Comparison of ENCODE assay signal across 1 cellular context in the genomic region with DNA sequence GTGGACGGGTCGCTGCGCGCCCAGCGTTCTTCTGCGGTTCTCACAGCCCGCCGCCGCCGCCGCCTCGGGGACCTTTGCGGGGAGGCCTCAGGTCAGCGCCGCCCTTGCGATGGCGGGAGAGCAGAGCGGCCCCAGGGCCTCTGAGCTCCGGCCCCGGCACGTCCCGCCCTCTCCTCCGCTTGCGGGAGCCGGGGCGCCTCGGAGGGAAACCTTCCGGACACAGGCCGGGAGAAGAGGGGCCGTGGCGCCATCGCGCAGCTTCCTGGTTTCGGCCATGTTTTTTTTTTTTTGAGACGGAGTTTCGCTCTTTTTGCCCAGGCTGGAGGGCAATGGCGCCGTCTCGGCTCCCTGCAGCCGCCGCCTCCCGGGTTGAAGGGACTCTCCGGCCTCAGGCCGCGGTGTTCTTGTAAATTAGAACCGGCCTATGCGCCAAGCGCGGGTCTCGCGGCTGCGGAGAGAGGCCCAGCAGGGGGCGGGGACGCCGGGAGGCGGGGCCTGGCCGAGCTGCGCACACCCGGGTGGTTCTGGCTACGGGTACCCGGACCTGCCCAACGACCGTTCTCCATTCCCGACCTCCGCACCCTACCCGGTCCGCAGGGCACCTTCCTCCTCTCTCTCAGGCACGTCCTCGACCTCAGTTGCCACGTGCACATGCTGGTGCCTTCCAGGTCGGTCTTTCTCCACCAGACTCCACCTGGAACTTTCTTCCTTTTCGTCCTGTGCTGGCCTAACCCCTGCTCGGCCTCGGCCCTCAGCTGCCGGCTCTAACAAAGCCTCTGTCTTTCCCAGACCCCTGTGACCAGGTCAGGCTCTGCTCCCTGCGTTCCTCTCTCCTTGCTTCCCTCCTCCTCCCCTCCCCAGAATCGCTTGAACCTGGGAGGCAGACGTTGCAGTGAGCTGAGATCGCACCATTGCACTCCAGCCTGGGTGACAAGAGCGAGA.
TF ChIP-seq lines count a peak whose summit lies in the region.

No MANE protein-coding gene starts in this region.

TF ChIP-seq in K562, 482 proteins besides CTCF, POLR2A, EP300 and RAD21 (continued from another document and continues in another):
- TF ChIP-seq, protein P1, sequence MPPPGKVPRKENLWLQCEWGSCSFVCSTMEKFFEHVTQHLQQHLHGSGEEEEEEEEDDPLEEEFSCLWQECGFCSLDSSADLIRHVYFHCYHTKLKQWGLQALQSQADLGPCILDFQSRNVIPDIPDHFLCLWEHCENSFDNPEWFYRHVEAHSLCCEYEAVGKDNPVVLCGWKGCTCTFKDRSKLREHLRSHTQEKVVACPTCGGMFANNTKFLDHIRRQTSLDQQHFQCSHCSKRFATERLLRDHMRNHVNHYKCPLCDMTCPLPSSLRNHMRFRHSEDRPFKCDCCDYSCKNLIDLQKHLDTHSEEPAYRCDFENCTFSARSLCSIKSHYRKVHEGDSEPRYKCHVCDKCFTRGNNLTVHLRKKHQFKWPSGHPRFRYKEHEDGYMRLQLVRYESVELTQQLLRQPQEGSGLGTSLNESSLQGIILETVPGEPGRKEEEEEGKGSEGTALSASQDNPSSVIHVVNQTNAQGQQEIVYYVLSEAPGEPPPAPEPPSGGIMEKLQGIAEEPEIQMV (tag; conservative IDR thresholded peaks at IDR 0.05; ENCODE audit: low read depth), result no peak
- TF ChIP-seq, protein P2, sequence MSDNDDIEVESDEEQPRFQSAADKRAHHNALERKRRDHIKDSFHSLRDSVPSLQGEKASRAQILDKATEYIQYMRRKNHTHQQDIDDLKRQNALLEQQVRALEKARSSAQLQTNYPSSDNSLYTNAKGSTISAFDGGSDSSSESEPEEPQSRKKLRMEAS (CRISPR knock-in tag; IDR thresholded peaks at IDR 0.05), result peak; percentile 74
- no peak for TF ChIP-seq MYNN (IDR thresholded peaks at IDR 0.05)
- no peak for TF ChIP-seq MYNN (CRISPR knock-in tag; IDR thresholded peaks at IDR 0.05)
- TF ChIP-seq, protein P3, sequence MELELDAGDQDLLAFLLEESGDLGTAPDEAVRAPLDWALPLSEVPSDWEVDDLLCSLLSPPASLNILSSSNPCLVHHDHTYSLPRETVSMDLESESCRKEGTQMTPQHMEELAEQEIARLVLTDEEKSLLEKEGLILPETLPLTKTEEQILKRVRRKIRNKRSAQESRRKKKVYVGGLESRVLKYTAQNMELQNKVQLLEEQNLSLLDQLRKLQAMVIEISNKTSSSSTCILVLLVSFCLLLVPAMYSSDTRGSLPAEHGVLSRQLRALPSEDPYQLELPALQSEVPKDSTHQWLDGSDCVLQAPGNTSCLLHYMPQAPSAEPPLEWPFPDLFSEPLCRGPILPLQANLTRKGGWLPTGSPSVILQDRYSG (tag; conservative IDR thresholded peaks at IDR 0.05; ENCODE audit: low read depth), result 0 out of 2 replicates have a peak, but pooled peaks have one; percentile 7
- TF ChIP-seq, protein P4, sequence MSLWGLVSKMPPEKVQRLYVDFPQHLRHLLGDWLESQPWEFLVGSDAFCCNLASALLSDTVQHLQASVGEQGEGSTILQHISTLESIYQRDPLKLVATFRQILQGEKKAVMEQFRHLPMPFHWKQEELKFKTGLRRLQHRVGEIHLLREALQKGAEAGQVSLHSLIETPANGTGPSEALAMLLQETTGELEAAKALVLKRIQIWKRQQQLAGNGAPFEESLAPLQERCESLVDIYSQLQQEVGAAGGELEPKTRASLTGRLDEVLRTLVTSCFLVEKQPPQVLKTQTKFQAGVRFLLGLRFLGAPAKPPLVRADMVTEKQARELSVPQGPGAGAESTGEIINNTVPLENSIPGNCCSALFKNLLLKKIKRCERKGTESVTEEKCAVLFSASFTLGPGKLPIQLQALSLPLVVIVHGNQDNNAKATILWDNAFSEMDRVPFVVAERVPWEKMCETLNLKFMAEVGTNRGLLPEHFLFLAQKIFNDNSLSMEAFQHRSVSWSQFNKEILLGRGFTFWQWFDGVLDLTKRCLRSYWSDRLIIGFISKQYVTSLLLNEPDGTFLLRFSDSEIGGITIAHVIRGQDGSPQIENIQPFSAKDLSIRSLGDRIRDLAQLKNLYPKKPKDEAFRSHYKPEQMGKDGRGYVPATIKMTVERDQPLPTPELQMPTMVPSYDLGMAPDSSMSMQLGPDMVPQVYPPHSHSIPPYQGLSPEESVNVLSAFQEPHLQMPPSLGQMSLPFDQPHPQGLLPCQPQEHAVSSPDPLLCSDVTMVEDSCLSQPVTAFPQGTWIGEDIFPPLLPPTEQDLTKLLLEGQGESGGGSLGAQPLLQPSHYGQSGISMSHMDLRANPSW (CRISPR knock-in tag; IDR thresholded peaks at IDR 0.05), result no peak
- TF ChIP-seq FOXJ2 (tag; IDR thresholded peaks at IDR 0.05), result no peak
- TF ChIP-seq EWSR1 (IDR thresholded peaks at IDR 0.05; ENCODE audit: borderline replicate concordance, low read depth, partially characterized antibody), result no peak
- no peak for TF ChIP-seq PRPF4 (IDR thresholded peaks at IDR 0.05; ENCODE audit: insufficient read depth, low read depth, low read length, poor library complexity, severe bottlenecking)
- peak; percentile 12; the same call in 1 of the 2 replicates for TF ChIP-seq ELF2 (CRISPR knock-in tag; IDR thresholded peaks at IDR 0.05)
- TF ChIP-seq NFE2 (IDR thresholded peaks at IDR 0.05; ENCODE audit: low read depth), result no peak
- no peak for TF ChIP-seq KAT2B (IDR thresholded peaks at IDR 0.05; ENCODE audit: low read depth, low read length)
- no peak for TF ChIP-seq DDX20 (tag; IDR thresholded peaks at IDR 0.05; ENCODE audit: low read depth)
- peak; percentile 88 for TF ChIP-seq POLR2G (IDR thresholded peaks at IDR 0.05; ENCODE audit: low read depth, low read length)
- TF ChIP-seq PPARD (CRISPR knock-in tag; IDR thresholded peaks at IDR 0.05), result no peak
- TF ChIP-seq ZSCAN29 (IDR thresholded peaks at IDR 0.05), result no peak
- no peak for TF ChIP-seq KHSRP (IDR thresholded peaks at IDR 0.05)
- no peak for TF ChIP-seq XRCC4 (IDR thresholded peaks at IDR 0.05; ENCODE audit: extremely low read depth, insufficient read depth, insufficient read length)
- TF ChIP-seq, protein P5, sequence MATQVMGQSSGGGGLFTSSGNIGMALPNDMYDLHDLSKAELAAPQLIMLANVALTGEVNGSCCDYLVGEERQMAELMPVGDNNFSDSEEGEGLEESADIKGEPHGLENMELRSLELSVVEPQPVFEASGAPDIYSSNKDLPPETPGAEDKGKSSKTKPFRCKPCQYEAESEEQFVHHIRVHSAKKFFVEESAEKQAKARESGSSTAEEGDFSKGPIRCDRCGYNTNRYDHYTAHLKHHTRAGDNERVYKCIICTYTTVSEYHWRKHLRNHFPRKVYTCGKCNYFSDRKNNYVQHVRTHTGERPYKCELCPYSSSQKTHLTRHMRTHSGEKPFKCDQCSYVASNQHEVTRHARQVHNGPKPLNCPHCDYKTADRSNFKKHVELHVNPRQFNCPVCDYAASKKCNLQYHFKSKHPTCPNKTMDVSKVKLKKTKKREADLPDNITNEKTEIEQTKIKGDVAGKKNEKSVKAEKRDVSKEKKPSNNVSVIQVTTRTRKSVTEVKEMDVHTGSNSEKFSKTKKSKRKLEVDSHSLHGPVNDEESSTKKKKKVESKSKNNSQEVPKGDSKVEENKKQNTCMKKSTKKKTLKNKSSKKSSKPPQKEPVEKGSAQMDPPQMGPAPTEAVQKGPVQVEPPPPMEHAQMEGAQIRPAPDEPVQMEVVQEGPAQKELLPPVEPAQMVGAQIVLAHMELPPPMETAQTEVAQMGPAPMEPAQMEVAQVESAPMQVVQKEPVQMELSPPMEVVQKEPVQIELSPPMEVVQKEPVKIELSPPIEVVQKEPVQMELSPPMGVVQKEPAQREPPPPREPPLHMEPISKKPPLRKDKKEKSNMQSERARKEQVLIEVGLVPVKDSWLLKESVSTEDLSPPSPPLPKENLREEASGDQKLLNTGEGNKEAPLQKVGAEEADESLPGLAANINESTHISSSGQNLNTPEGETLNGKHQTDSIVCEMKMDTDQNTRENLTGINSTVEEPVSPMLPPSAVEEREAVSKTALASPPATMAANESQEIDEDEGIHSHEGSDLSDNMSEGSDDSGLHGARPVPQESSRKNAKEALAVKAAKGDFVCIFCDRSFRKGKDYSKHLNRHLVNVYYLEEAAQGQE (CRISPR knock-in tag; IDR thresholded peaks at IDR 0.05; ENCODE audit: low read depth), result no peak
- TF ChIP-seq JUN (IDR thresholded peaks at IDR 0.05; ENCODE audit: borderline replicate concordance, low read depth, low read length), result no peak
- peak; percentile 25; the same call in 1 of the 2 replicates for TF ChIP-seq JUN (CRISPR knock-in tag; IDR thresholded peaks at IDR 0.05; ENCODE audit: borderline replicate concordance)
- TF ChIP-seq SRF (CRISPR knock-in tag; IDR thresholded peaks at IDR 0.05), result no peak
- TF ChIP-seq BDP1 (IDR thresholded peaks at IDR 0.05; ENCODE audit: insufficient read depth, insufficient read length), result no peak
- TF ChIP-seq, protein P6, sequence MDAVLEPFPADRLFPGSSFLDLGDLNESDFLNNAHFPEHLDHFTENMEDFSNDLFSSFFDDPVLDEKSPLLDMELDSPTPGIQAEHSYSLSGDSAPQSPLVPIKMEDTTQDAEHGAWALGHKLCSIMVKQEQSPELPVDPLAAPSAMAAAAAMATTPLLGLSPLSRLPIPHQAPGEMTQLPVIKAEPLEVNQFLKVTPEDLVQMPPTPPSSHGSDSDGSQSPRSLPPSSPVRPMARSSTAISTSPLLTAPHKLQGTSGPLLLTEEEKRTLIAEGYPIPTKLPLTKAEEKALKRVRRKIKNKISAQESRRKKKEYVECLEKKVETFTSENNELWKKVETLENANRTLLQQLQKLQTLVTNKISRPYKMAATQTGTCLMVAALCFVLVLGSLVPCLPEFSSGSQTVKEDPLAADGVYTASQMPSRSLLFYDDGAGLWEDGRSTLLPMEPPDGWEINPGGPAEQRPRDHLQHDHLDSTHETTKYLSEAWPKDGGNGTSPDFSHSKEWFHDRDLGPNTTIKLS (IDR thresholded peaks at IDR 0.05; ENCODE audit: borderline replicate concordance, low read depth), result peak; percentile 62; the same call in 1 of the 2 replicates
- TF ChIP-seq, protein P7, sequence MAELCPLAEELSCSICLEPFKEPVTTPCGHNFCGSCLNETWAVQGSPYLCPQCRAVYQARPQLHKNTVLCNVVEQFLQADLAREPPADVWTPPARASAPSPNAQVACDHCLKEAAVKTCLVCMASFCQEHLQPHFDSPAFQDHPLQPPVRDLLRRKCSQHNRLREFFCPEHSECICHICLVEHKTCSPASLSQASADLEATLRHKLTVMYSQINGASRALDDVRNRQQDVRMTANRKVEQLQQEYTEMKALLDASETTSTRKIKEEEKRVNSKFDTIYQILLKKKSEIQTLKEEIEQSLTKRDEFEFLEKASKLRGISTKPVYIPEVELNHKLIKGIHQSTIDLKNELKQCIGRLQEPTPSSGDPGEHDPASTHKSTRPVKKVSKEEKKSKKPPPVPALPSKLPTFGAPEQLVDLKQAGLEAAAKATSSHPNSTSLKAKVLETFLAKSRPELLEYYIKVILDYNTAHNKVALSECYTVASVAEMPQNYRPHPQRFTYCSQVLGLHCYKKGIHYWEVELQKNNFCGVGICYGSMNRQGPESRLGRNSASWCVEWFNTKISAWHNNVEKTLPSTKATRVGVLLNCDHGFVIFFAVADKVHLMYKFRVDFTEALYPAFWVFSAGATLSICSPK (IDR thresholded peaks at IDR 0.05; ENCODE audit: borderline replicate concordance), result no peak
- TF ChIP-seq SP1 (CRISPR knock-in tag; IDR thresholded peaks at IDR 0.05), result peak; percentile 72
- TF ChIP-seq PHF8 (IDR thresholded peaks at IDR 0.05; ENCODE audit: borderline replicate concordance, low read length), result peak; percentile 86
- TF ChIP-seq RBM34 (IDR thresholded peaks at IDR 0.05; ENCODE audit: borderline replicate concordance, insufficient read depth, low read length), result no peak
- TF ChIP-seq ZBTB17 (CRISPR knock-in tag; IDR thresholded peaks at IDR 0.05), result no peak
- no peak for TF ChIP-seq GTF2F1 (IDR thresholded peaks at IDR 0.05; ENCODE audit: low read depth, low read length)
- TF ChIP-seq BRD9 (IDR thresholded peaks at IDR 0.05; ENCODE audit: low read depth, partially characterized antibody), result no peak
- TF ChIP-seq TAF7 (tag; IDR thresholded peaks at IDR 0.05), result peak; percentile 63; the same call in 1 of the 2 replicates
- TF ChIP-seq FIP1L1 (IDR thresholded peaks at IDR 0.05; ENCODE audit: low read depth, low read length, poor library complexity, severe bottlenecking), result peak; percentile 56
- TF ChIP-seq RBBP5 (IDR thresholded peaks at IDR 0.05; ENCODE audit: borderline replicate concordance, insufficient read depth, low read length, poor library complexity, severe bottlenecking), result peak; percentile 82
- TF ChIP-seq, protein P8, sequence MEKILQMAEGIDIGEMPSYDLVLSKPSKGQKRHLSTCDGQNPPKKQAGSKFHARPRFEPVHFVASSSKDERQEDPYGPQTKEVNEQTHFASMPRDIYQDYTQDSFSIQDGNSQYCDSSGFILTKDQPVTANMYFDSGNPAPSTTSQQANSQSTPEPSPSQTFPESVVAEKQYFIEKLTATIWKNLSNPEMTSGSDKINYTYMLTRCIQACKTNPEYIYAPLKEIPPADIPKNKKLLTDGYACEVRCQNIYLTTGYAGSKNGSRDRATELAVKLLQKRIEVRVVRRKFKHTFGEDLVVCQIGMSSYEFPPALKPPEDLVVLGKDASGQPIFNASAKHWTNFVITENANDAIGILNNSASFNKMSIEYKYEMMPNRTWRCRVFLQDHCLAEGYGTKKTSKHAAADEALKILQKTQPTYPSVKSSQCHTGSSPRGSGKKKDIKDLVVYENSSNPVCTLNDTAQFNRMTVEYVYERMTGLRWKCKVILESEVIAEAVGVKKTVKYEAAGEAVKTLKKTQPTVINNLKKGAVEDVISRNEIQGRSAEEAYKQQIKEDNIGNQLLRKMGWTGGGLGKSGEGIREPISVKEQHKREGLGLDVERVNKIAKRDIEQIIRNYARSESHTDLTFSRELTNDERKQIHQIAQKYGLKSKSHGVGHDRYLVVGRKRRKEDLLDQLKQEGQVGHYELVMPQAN (IDR thresholded peaks at IDR 0.05; ENCODE audit: borderline replicate concordance), result 0 out of 2 replicates have a peak, but pooled peaks have one; percentile 23
- no peak for TF ChIP-seq SRSF7 (optimal IDR thresholded peaks at IDR 0.05; ENCODE audit: low read depth, low read length)
- TF ChIP-seq TAF9B (IDR thresholded peaks at IDR 0.05; ENCODE audit: partially characterized antibody), result peak; percentile 42
- no peak for TF ChIP-seq ZNF316 (IDR thresholded peaks at IDR 0.05)
- TF ChIP-seq ZNF165 (CRISPR knock-in tag; IDR thresholded peaks at IDR 0.05; ENCODE audit: borderline replicate concordance), result no peak
- peak; percentile 38 for TF ChIP-seq ETV5 (CRISPR knock-in tag; IDR thresholded peaks at IDR 0.05; ENCODE audit: low read depth)
- TF ChIP-seq TSC22D4 (tag; IDR thresholded peaks at IDR 0.05), result no peak
- no peak for TF ChIP-seq PCBP2 (IDR thresholded peaks at IDR 0.05; ENCODE audit: low read depth, low read length, poor library complexity, severe bottlenecking)
- peak; percentile 64; the same call in 1 of the 2 replicates for TF ChIP-seq KAT7 (CRISPR knock-in tag; IDR thresholded peaks at IDR 0.05; ENCODE audit: borderline replicate concordance)
- no peak for TF ChIP-seq CHD4 (IDR thresholded peaks at IDR 0.05; ENCODE audit: insufficient read depth, insufficient replicate concordance, low read depth, low read length, poor library complexity, severe bottlenecking)
- TF ChIP-seq BCOR (IDR thresholded peaks at IDR 0.05), result peak; percentile 7; the same call in 1 of the 2 replicates
- TF ChIP-seq SMAD4 (CRISPR knock-in tag; conservative IDR thresholded peaks at IDR 0.05), result peak; percentile 62
- TF ChIP-seq ZNF764 (CRISPR knock-in tag; IDR thresholded peaks at IDR 0.05; ENCODE audit: low read depth), result no peak
